ENCODE assay signal across 16 cellular contexts in genomic region chr3:186653984-186654383, GRCh38. TPM values are rescaled to one million over a fixed set of nuclear protein-coding genes. Genes with fewer than 3 reads are reported as not detected.
DNase-seq lines count a peak whose midpoint lies in the region; ATAC-seq and TF ChIP-seq lines count a peak whose summit lies in the region.
"Had no signal": no experiment of that assay in that cellular context is flagged by ENCODE, and none has a peak within 500 bp of the region (broad histone marks: within the 10 kb centered on the region; RNA-seq: fewer than 3 reads in every experiment).

No MANE protein-coding gene starts in this region.

- H3K27me3 Mint-ChIP-seq in glutamatergic neuron (ENCODE audit: unreplicated experiment), result peaks cover 4% of the 10 kb centered on the region
- H3K27me3 Mint-ChIP-seq in type B pancreatic cell, result peaks cover 12% of the 10 kb centered on the region

- H3K9me3 ChIP-seq in OCI-LY1 (ENCODE audit: low read length), result peaks cover 6% of the 10 kb centered on the region
- H3K9me3 ChIP-seq: tibial artery had no signal

- H3K4me2 ChIP-seq in OCI-LY1 (ENCODE audit: low read length), result peak overlapping the region; percentile 63; the same call in 1 of the 2 replicates
- H3K4me2 ChIP-seq: PC-9 had no signal

- H3K36me3 Mint-ChIP-seq in glutamatergic neuron (ENCODE audit: unreplicated experiment) (peaks cover 3% of the 10 kb centered on the region), type B pancreatic cell (no peaks in the 10 kb centered on the region)
- H3K36me3 Mint-ChIP-seq: activated naive CD4-positive, alpha-beta T cell treated with anti-CD3 and anti-CD28 coated beads, Interleukin-2, amount 50 U/mL, for 72 hours had no signal

- no peaks in the 10 kb centered on the region for H4K20me1 ChIP-seq in OCI-LY1 (ENCODE audit: insufficient read depth, low read length)

- H3K79me2 ChIP-seq in OCI-LY1 (ENCODE audit: insufficient read depth, low read length), result no peaks in the 10 kb centered on the region

- peaks cover 27% of the 10 kb centered on the region for H3K4me1 ChIP-seq in OCI-LY1 (ENCODE audit: insufficient read depth, low read length, severe bottlenecking)
- H3K4me1 ChIP-seq: tibial artery had no signal

- H3K4me3 ChIP-seq in OCI-LY1 (ENCODE audit: low read depth, low read length, poor library complexity, severe bottlenecking), result no peak overlapping the region
- H3K4me3 ChIP-seq: PC-9, tibial artery had no signal

- peak overlapping the region; percentile 94 for H3K27ac ChIP-seq in OCI-LY1 (ENCODE audit: low read depth, low read length, poor library complexity, severe bottlenecking)
- H3K27ac ChIP-seq: PC-9, tibial artery had no signal

- peak overlapping the region; percentile 39; the same call in 1 of the 2 replicates for H3K9ac ChIP-seq in OCI-LY1 (ENCODE audit: low read length)

- H3K9me3 Mint-ChIP-seq in glutamatergic neuron (ENCODE audit: unreplicated experiment) (peaks cover 2% of the 10 kb centered on the region), type B pancreatic cell (no peaks in the 10 kb centered on the region)
- H3K9me3 Mint-ChIP-seq: activated naive CD4-positive, alpha-beta T cell treated with anti-CD3 and anti-CD28 coated beads, Interleukin-2, amount 50 U/mL, for 72 hours had no signal

- no peaks in the 10 kb centered on the region for H3K9me2 ChIP-seq in OCI-LY1 (ENCODE audit: low read depth, low read length)

- H3K36me3 ChIP-seq in OCI-LY1 (ENCODE audit: insufficient read depth, low read length), result no peaks in the 10 kb centered on the region
- H3K36me3 ChIP-seq: tibial artery had no signal

- no peaks in the 10 kb centered on the region for H3K27me3 ChIP-seq in OCI-LY1 (ENCODE audit: insufficient read depth, low read length)

- no peaks in the 10 kb centered on the region for H3F3A ChIP-seq in OCI-LY1 (ENCODE audit: insufficient read depth, low read length)

- no peaks in the 10 kb centered on the region for H3K4me1 Mint-ChIP-seq in glutamatergic neuron (ENCODE audit: low read depth, unreplicated experiment)
- H3K4me1 Mint-ChIP-seq in type B pancreatic cell (ENCODE audit: unreplicated experiment), result no peaks in the 10 kb centered on the region
- H3K4me1 Mint-ChIP-seq: nephron had no signal

- DNase-seq in NCI-H748 (lab: John Stamatoyannopoulos, UW; ENCODE audit: unreplicated experiment), result peak; percentile 56
- no peak for DNase-seq in NCI-H748 treated with DMSO at 0.1 percent for 48 hours (lab: John Stamatoyannopoulos, UW)
- peak; percentile 36 for DNase-seq in glutamatergic neuron
- DNase-seq in type B pancreatic cell (ENCODE audit: extremely low spot score, unreplicated experiment), result no peak
- no peak for DNase-seq in GM19240 (ENCODE audit: insufficient read length, low spot score)
- DNase-seq in NCI-H187 treated with DMSO at 0.1 percent for 48 hours (lab: John Stamatoyannopoulos, UW), result no peak
- DNase-seq: DMS79 treated with DMSO at 0.1 percent for 48 hours, kidney glomerular epithelial cell, NCI-H1417 treated with DMSO at 0.1 percent for 48 hours, PC-9, tibial artery had no signal

- H3K27ac Mint-ChIP-seq in glutamatergic neuron (ENCODE audit: unreplicated experiment) (no peak overlapping the region), type B pancreatic cell (no peak overlapping the region)
- H3K27ac Mint-ChIP-seq: activated naive CD4-positive, alpha-beta T cell treated with anti-CD3 and anti-CD28 coated beads, Interleukin-2, amount 50 U/mL, for 72 hours; nephron had no signal

- no peak overlapping the region for H2AFZ ChIP-seq in OCI-LY1 (ENCODE audit: low read length)
- H2AFZ ChIP-seq: PC-9 had no signal

- H3K4me3 Mint-ChIP-seq in glutamatergic neuron (ENCODE audit: unreplicated experiment) (no peak overlapping the region), type B pancreatic cell (no peak overlapping the region)
- H3K4me3 Mint-ChIP-seq: nephron had no signal

- ATAC-seq in HG03520 (IDR thresholded peaks at IDR 0.05; ENCODE audit: unreplicated experiment), result no peak
- ATAC-seq: activated naive CD4-positive, alpha-beta T cell treated with anti-CD3 and anti-CD28 coated beads, Interleukin-2, amount 50 U/mL, for 72 hours had no signal

- TF ChIP-seq CTCF in OCI-LY1 (IDR thresholded peaks at IDR 0.05; ENCODE audit: low read length), result peak; percentile 20; the same call in 1 of the 2 replicates
- TF ChIP-seq CTCF in glutamatergic neuron (IDR thresholded peaks at IDR 0.05; ENCODE audit: partially characterized antibody, unreplicated experiment), result peak; percentile 12
- TF ChIP-seq CTCF in type B pancreatic cell (conservative IDR thresholded peaks at IDR 0.05), result peak; percentile 54

RNA-seq across cellular contexts. Expression of gene HRG, which starts 11.8 kb away (rescaled TPM):
- total RNA-seq in glutamatergic neuron (ENCODE audit: unreplicated experiment) (not detected), type B pancreatic cell (ENCODE audit: low replicate concordance) (not detected in 2 replicates)
- total RNA-seq: activated naive CD4-positive, alpha-beta T cell treated with anti-CD3 and anti-CD28 coated beads, Interleukin-2, amount 50 U/mL, for 72 hours; fibroblast of lung had no signal

RNA-seq across cellular contexts. Expression of gene FETUB, which starts 13.8 kb away (rescaled TPM):
- total RNA-seq in glutamatergic neuron (ENCODE audit: unreplicated experiment) (not detected), type B pancreatic cell (ENCODE audit: low replicate concordance) (not detected in 2 replicates)
- total RNA-seq: activated naive CD4-positive, alpha-beta T cell treated with anti-CD3 and anti-CD28 coated beads, Interleukin-2, amount 50 U/mL, for 72 hours; fibroblast of lung; PC-9 had no signal

RNA-seq across cellular contexts. Expression of gene AHSG, which starts 41.1 kb away (rescaled TPM):
- not detected for total RNA-seq in glutamatergic neuron (ENCODE audit: unreplicated experiment)
- 0.27 and 0.74 TPM in 2 replicates for total RNA-seq in type B pancreatic cell (ENCODE audit: low replicate concordance)
- total RNA-seq: fibroblast of lung, PC-9 had no signal

Comparison
In these comparisons a context has a peak if more than half of its experiments do, and no peak if none do; other contexts are left out.
1. DNase-seq: peak in NCI-H748 (single experiment) and glutamatergic neuron (single experiment); none in NCI-H748 treated with DMSO at 0.1 percent for 48 hours (single experiment), type B pancreatic cell (single experiment), GM19240 (single experiment) and NCI-H187 treated with DMSO at 0.1 percent for 48 hours (single experiment).
2. Peak in every context shown above with its lines, with median percentiles within 50 percentile points of each other: CTCF ChIP-seq.